Comparison of ENCODE assay signal across 18 cellular contexts in the genomic region with DNA sequence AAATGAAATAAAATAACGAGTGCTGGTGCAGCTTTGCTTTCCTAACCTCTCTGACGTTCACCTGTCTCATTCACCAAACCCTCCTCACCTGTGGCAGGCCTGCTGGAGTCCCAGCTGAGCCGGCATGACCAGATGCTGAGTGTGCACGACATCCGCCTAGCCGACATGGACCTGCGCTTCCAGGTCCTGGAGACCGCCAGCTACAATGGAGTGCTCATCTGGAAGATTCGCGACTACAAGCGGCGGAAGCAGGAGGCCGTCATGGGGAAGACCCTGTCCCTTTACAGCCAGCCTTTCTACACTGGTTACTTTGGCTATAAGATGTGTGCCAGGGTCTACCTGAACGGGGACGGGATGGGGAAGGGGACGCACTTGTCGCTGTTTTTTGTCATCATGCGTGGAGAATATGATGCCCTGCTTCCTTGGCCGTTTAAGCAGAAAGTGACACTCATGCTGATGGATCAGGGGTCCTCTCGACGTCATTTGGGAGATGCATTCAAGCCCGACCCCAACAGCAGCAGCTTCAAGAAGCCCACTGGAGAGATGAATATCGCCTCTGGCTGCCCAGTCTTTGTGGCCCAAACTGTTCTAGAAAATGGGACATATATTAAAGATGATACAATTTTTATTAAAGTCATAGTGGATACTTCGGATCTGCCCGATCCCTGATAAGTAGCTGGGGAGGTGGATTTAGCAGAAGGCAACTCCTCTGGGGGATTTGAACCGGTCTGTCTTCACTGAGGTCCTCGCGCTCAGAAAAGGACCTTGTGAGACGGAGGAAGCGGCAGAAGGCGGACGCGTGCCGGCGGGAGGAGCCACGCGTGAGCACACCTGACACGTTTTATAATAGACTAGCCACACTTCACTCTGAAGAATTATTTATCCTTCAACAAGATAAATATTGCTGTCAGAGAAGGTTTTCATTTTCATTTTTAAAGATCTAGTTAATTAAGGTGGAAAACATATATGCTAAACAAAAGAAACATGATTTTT.
"Had no signal": no experiment of that assay in that cellular context is flagged by ENCODE, and none has a peak within 500 bp of the region (broad histone marks: within the 10 kb centered on the region; RNA-seq: fewer than 3 reads in every experiment).

No MANE protein-coding gene starts in this region.

- DNase-seq: activated CD4-positive, alpha-beta T cell treated with anti-CD3 and anti-CD28 coated beads, Interleukin-2, amount 50 U/mL, for 1 hour; activated T-cell treated with anti-CD3 and anti-CD28 coated beads for 4 hours; hippocampal formation; left lung; mucosa of descending colon; nucleus accumbens; right cardiac atrium; small intestine; stimulated activated CD4-positive, alpha-beta T cell treated with anti-CD3 and anti-CD28 coated beads, Interleukin-4, amount 100 ng/mL, for 4 hours; stimulated activated CD8-positive, alpha-beta memory T cell treated with anti-CD3 and anti-CD28 coated beads, Interleukin-4, amount 100 ng/mL, for 48 hours; T-helper 1 cell; T1000 had no signal

- H3K4me3 Mint-ChIP-seq: memory B cell; natural killer cell treated with Interleukin-12 subunit alpha and Interleukin-12 subunit beta and Interleukin-15 and Interleukin-18, amount 100 ng/mL, for 72 hours; stimulated activated naive CD8-positive, alpha-beta T cell treated with anti-CD3 and anti-CD28 coated beads, Interleukin-15, Interleukin-2, amounts not matched to agents 100 ng/mL and 50 ng/mL, for 24 hours; type B pancreatic cell had no signal

- H3K27ac ChIP-seq: left lung had no signal

- H3K27ac Mint-ChIP-seq: memory B cell; natural killer cell treated with Interleukin-12 subunit alpha and Interleukin-12 subunit beta and Interleukin-15 and Interleukin-18, amount 100 ng/mL, for 72 hours; progenitor cell of endocrine pancreas; stimulated activated naive CD8-positive, alpha-beta T cell treated with anti-CD3 and anti-CD28 coated beads, Interleukin-15, Interleukin-2, amounts not matched to agents 100 ng/mL and 50 ng/mL, for 24 hours; type B pancreatic cell had no signal

- ATAC-seq: activated CD4-positive, CD25-positive, alpha-beta regulatory T cell treated with anti-CD3 and anti-CD28 coated beads, Interleukin-2, amount 50 U/mL, for 24 hours; left lung; mucosa of descending colon; natural killer cell treated with Interleukin-12 subunit alpha and Interleukin-12 subunit beta and Interleukin-15 and Interleukin-18, amount 100 ng/mL, for 72 hours; right cardiac atrium had no signal

- H3K27me3 Mint-ChIP-seq: memory B cell; natural killer cell treated with Interleukin-12 subunit alpha and Interleukin-12 subunit beta and Interleukin-15 and Interleukin-18, amount 100 ng/mL, for 72 hours; progenitor cell of endocrine pancreas; stimulated activated naive CD8-positive, alpha-beta T cell treated with anti-CD3 and anti-CD28 coated beads, Interleukin-15, Interleukin-2, amounts not matched to agents 100 ng/mL and 50 ng/mL, for 24 hours; type B pancreatic cell had no signal

- H3K9me3 Mint-ChIP-seq: memory B cell; natural killer cell treated with Interleukin-12 subunit alpha and Interleukin-12 subunit beta and Interleukin-15 and Interleukin-18, amount 100 ng/mL, for 72 hours; stimulated activated naive CD8-positive, alpha-beta T cell treated with anti-CD3 and anti-CD28 coated beads, Interleukin-15, Interleukin-2, amounts not matched to agents 100 ng/mL and 50 ng/mL, for 24 hours; type B pancreatic cell had no signal

- H3K27me3 ChIP-seq: left lung had no signal

- H3K4me3 ChIP-seq: left lung, mucosa of descending colon had no signal

- H3K9me3 ChIP-seq: left lung, mucosa of descending colon had no signal
